28 cellular contexts compared by ENCODE assay signal in the genomic region with DNA sequence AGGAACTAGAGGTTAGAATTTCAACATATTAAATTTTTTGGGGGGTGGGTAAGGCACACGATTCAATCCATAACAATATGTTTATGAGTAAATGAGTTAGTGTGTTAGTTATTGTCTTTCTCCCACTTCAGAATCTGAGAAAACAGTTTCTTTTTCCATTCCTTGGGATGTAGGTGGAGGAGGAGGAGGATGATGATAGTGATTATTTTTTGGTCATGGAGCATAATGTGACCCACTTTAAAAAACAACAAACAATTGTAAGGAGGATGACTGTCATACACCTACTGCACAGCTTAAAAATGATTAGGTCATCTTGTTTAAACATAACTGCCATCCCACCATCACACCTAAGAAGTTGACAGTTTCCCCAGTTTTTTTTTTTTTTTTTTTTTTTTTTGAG.
"Had no signal": no experiment of that assay in that cellular context is flagged by ENCODE, and none has a peak within 500 bp of the region (broad histone marks: within the 10 kb centered on the region; RNA-seq: fewer than 3 reads in every experiment).

No MANE protein-coding gene starts in this region.

- ATAC-seq: effector memory CD8-positive, alpha-beta T cell; esophagus mucosa; foreskin keratinocyte; gastrocnemius medialis; gastroesophageal sphincter; heart left ventricle; heart right ventricle had no signal

- H3K36me3 ChIP-seq: colonic mucosa, esophagus muscularis mucosa, esophagus squamous epithelium, gastrocnemius medialis, gastroesophageal sphincter, heart left ventricle, heart right ventricle had no signal

- FAIRE-seq: colon, endometrium, endothelial cell of umbilical vein, frontal cortex had no signal

- H3K4me3 ChIP-seq: colonic mucosa, coronary artery, dorsolateral prefrontal cortex, esophagus muscularis mucosa, esophagus squamous epithelium, gastrocnemius medialis, gastroesophageal sphincter, heart left ventricle, heart right ventricle had no signal

- H3K9me3 ChIP-seq: colonic mucosa, esophagus muscularis mucosa, esophagus squamous epithelium, gastrocnemius medialis, gastroesophageal sphincter, heart left ventricle, heart right ventricle had no signal

- H3K4me1 ChIP-seq: colonic mucosa, esophagus muscularis mucosa, esophagus squamous epithelium, foreskin keratinocyte, gastrocnemius medialis, gastroesophageal sphincter, heart left ventricle, heart right ventricle had no signal

- DNase-seq: colonic mucosa; cortex of kidney; dermis blood vessel endothelial cell; dorsolateral prefrontal cortex; effector CD4-positive, alpha-beta T cell; effector CD8-positive, alpha-beta T cell; effector memory CD4-positive, alpha-beta T cell; effector memory CD8-positive, alpha-beta T cell; endodermal cell; erythroblast; esophagus squamous epithelium; foreskin fibroblast; foreskin keratinocyte; foreskin melanocyte; gastrocnemius medialis; glutamatergic neuron; head of caudate nucleus; heart left ventricle; heart right ventricle had no signal

- H3K27ac ChIP-seq: colonic mucosa, coronary artery, dorsolateral prefrontal cortex, epithelial cell of prostate, esophagus muscularis mucosa, esophagus squamous epithelium, foreskin keratinocyte, gastrocnemius medialis, gastroesophageal sphincter, heart left ventricle, heart right ventricle had no signal
